36 cellular contexts compared by ENCODE assay signal in genomic region chr16:5220705-5221104, GRCh38.
"Had no signal": no experiment of that assay in that cellular context is flagged by ENCODE, and none has a peak within 500 bp of the region (broad histone marks: within the 10 kb centered on the region; RNA-seq: fewer than 3 reads in every experiment).

No MANE protein-coding gene starts in this region.

- H3K4me3 ChIP-seq: ascending aorta, cardiac muscle cell had no signal

- H3K4me1 Mint-ChIP-seq: activated B cell treated with CpG ODN at 0.5 μM for 24 hours; activated CD4-positive, alpha-beta memory T cell treated with anti-CD3 and anti-CD28 coated beads, Interleukin-2, amount 10 ng/mL, durations not matched to agents 7 days and 5 days; activated CD4-positive, alpha-beta T cell treated with anti-CD3 and anti-CD28 coated beads for 36 hours; activated CD4-positive, alpha-beta T cell treated with anti-CD3 and anti-CD28 coated beads, Interleukin-2, amount 10 ng/mL, durations not matched to agents 7 days and 5 days; activated CD8-positive, alpha-beta memory T cell treated with anti-CD3 and anti-CD28 coated beads, Interleukin-2, amount 10 ng/mL, durations not matched to agents 7 days and 5 days; activated naive CD4-positive, alpha-beta T cell treated with anti-CD3 and anti-CD28 coated beads, Interleukin-2, amount 10 ng/mL, durations not matched to agents 7 days and 5 days; activated naive CD4-positive, alpha-beta T cell treated with anti-CD3 and anti-CD28 coated beads, Interleukin-2, amount 50 U/mL, for 24 hours; activated naive CD8-positive, alpha-beta T cell treated with anti-CD3 and anti-CD28 coated beads, Interleukin-2, amount 10 ng/mL, durations not matched to agents 7 days and 5 days; activated naive CD8-positive, alpha-beta T cell treated with anti-CD3 and anti-CD28 coated beads, Interleukin-2, amount 50 U/mL, for 24 hours; central memory CD8-positive, alpha-beta T cell had no signal

- H3K36me3 ChIP-seq: ascending aorta, cardiac muscle cell had no signal

- H3K4me3 Mint-ChIP-seq: activated B cell treated with CpG ODN at 0.5 μM for 24 hours; activated CD4-positive, alpha-beta memory T cell treated with anti-CD3 and anti-CD28 coated beads, Interleukin-2, amount 10 ng/mL, durations not matched to agents 7 days and 5 days; activated CD4-positive, alpha-beta T cell treated with anti-CD3 and anti-CD28 coated beads for 36 hours; activated CD4-positive, alpha-beta T cell treated with anti-CD3 and anti-CD28 coated beads, Interleukin-2, amount 10 ng/mL, durations not matched to agents 7 days and 5 days; activated CD8-positive, alpha-beta memory T cell treated with anti-CD3 and anti-CD28 coated beads, Interleukin-2, amount 10 ng/mL, durations not matched to agents 7 days and 5 days; activated CD8-positive, alpha-beta T cell treated with anti-CD3 and anti-CD28 coated beads, Interleukin-2, amount 10 ng/mL, durations not matched to agents 7 days and 5 days; activated naive CD4-positive, alpha-beta T cell treated with anti-CD3 and anti-CD28 coated beads, Interleukin-2, amount 10 ng/mL, durations not matched to agents 7 days and 5 days; activated naive CD4-positive, alpha-beta T cell treated with anti-CD3 and anti-CD28 coated beads, Interleukin-2, amount 50 U/mL, for 24 hours; activated naive CD8-positive, alpha-beta T cell; activated naive CD8-positive, alpha-beta T cell treated with anti-CD3 and anti-CD28 coated beads, Interleukin-2, amount 10 ng/mL, durations not matched to agents 7 days and 5 days; activated naive CD8-positive, alpha-beta T cell treated with anti-CD3 and anti-CD28 coated beads, Interleukin-2, amount 50 U/mL, for 24 hours; activated T-cell treated with anti-CD3 and anti-CD28 coated beads, Interleukin-2, amount 50 U/mL, for 24 hours; brain; central memory CD8-positive, alpha-beta T cell; T-helper 1 cell treated with Interleukin-12 subunit alpha and Interleukin-12 subunit beta and Interleukin-4 antibody, amounts not matched to agents 30 μg/mL and 1 μg/mL, for 36 hours; T-helper 2 cell treated with Interferon-gamma antibody and Interleukin-4, amounts not matched to agents 5 μg/mL and 100 μg/mL, for 36 hours had no signal

- H3K4me1 ChIP-seq: ascending aorta had no signal

- ATAC-seq: activated CD4-positive, alpha-beta T cell treated with anti-CD3 and anti-CD28 coated beads for 36 hours; activated CD8-positive, alpha-beta memory T cell treated with anti-CD3 and anti-CD28 coated beads, Interleukin-2, amount 10 ng/mL, durations not matched to agents 7 days and 5 days; activated CD8-positive, alpha-beta T cell treated with anti-CD3 and anti-CD28 coated beads, Interleukin-2, amount 10 ng/mL, durations not matched to agents 7 days and 5 days; activated naive CD8-positive, alpha-beta T cell treated with anti-CD3 and anti-CD28 coated beads, Interleukin-2, amount 50 U/mL, for 24 hours had no signal

- H3K9me3 ChIP-seq: ascending aorta had no signal

- H3K36me3 Mint-ChIP-seq: activated CD8-positive, alpha-beta memory T cell treated with anti-CD3 and anti-CD28 coated beads, Interleukin-2, amount 10 ng/mL, durations not matched to agents 7 days and 5 days; activated naive CD4-positive, alpha-beta T cell treated with anti-CD3 and anti-CD28 coated beads, Interleukin-2, amount 10 ng/mL, durations not matched to agents 7 days and 5 days; activated naive CD4-positive, alpha-beta T cell treated with anti-CD3 and anti-CD28 coated beads, Interleukin-2, amount 50 U/mL, for 24 hours; activated naive CD8-positive, alpha-beta T cell; activated naive CD8-positive, alpha-beta T cell treated with anti-CD3 and anti-CD28 coated beads, Interleukin-2, amount 10 ng/mL, durations not matched to agents 7 days and 5 days; brain had no signal

- H3K27ac ChIP-seq: ascending aorta, cardiac muscle cell, VCaP had no signal

- H3K27ac Mint-ChIP-seq: activated B cell treated with CpG ODN at 0.5 μM for 24 hours; activated CD4-positive, alpha-beta memory T cell treated with anti-CD3 and anti-CD28 coated beads, Interleukin-2, amount 10 ng/mL, durations not matched to agents 7 days and 5 days; activated CD4-positive, alpha-beta T cell treated with anti-CD3 and anti-CD28 coated beads for 36 hours; activated CD4-positive, alpha-beta T cell treated with anti-CD3 and anti-CD28 coated beads, Interleukin-2, amount 10 ng/mL, durations not matched to agents 7 days and 5 days; activated CD8-positive, alpha-beta memory T cell treated with anti-CD3 and anti-CD28 coated beads, Interleukin-2, amount 10 ng/mL, durations not matched to agents 7 days and 5 days; activated CD8-positive, alpha-beta T cell treated with anti-CD3 and anti-CD28 coated beads, Interleukin-2, amount 10 ng/mL, durations not matched to agents 7 days and 5 days; activated naive CD4-positive, alpha-beta T cell treated with anti-CD3 and anti-CD28 coated beads, Interleukin-2, amount 10 ng/mL, durations not matched to agents 7 days and 5 days; activated naive CD4-positive, alpha-beta T cell treated with anti-CD3 and anti-CD28 coated beads, Interleukin-2, amount 50 U/mL, for 24 hours; activated naive CD8-positive, alpha-beta T cell; activated naive CD8-positive, alpha-beta T cell treated with anti-CD3 and anti-CD28 coated beads, Interleukin-2, amount 10 ng/mL, durations not matched to agents 7 days and 5 days; activated naive CD8-positive, alpha-beta T cell treated with anti-CD3 and anti-CD28 coated beads, Interleukin-2, amount 50 U/mL, for 24 hours; activated T-cell treated with anti-CD3 and anti-CD28 coated beads, Interleukin-2, amount 50 U/mL, for 24 hours; activated T-helper 2 cell treated with anti-CD3 and anti-CD28 coated beads, Interferon-gamma antibody, Interleukin-2, Interleukin-4, amounts not matched to agents 10 μg/mL and 5 μg/mL and 100 μg/mL, durations not matched to agents 14 hours and 24 hours and 36 hours; brain; T-helper 1 cell treated with Interleukin-12 subunit alpha and Interleukin-12 subunit beta and Interleukin-4 antibody, amounts not matched to agents 30 μg/mL and 1 μg/mL, for 36 hours; T-helper 2 cell treated with Interferon-gamma antibody and Interleukin-4, amounts not matched to agents 5 μg/mL and 100 μg/mL, for 36 hours had no signal

- H3K27me3 Mint-ChIP-seq: activated CD4-positive, alpha-beta memory T cell treated with anti-CD3 and anti-CD28 coated beads, Interleukin-2, amount 10 ng/mL, durations not matched to agents 7 days and 5 days had no signal

- H3K27me3 ChIP-seq: ascending aorta, cardiac muscle cell had no signal

- H3K9me3 Mint-ChIP-seq: activated B cell treated with CpG ODN at 0.5 μM for 24 hours; activated CD4-positive, alpha-beta memory T cell treated with anti-CD3 and anti-CD28 coated beads, Interleukin-2, amount 10 ng/mL, durations not matched to agents 7 days and 5 days; activated CD4-positive, alpha-beta T cell treated with anti-CD3 and anti-CD28 coated beads, Interleukin-2, amount 10 ng/mL, durations not matched to agents 7 days and 5 days; activated naive CD4-positive, alpha-beta T cell treated with anti-CD3 and anti-CD28 coated beads, Interleukin-2, amount 10 ng/mL, durations not matched to agents 7 days and 5 days; activated naive CD4-positive, alpha-beta T cell treated with anti-CD3 and anti-CD28 coated beads, Interleukin-2, amount 50 U/mL, for 24 hours; activated naive CD8-positive, alpha-beta T cell treated with anti-CD3 and anti-CD28 coated beads, Interleukin-2, amount 10 ng/mL, durations not matched to agents 7 days and 5 days; activated naive CD8-positive, alpha-beta T cell treated with anti-CD3 and anti-CD28 coated beads, Interleukin-2, amount 50 U/mL, for 24 hours; activated T-cell treated with anti-CD3 and anti-CD28 coated beads, Interleukin-2, amount 50 U/mL, for 24 hours; activated T-helper 2 cell treated with anti-CD3 and anti-CD28 coated beads, Interferon-gamma antibody, Interleukin-2, Interleukin-4, amounts not matched to agents 10 μg/mL and 5 μg/mL and 100 μg/mL, durations not matched to agents 14 hours and 24 hours and 36 hours; central memory CD8-positive, alpha-beta T cell; T-helper 1 cell treated with Interleukin-12 subunit alpha and Interleukin-12 subunit beta and Interleukin-4 antibody, amounts not matched to agents 30 μg/mL and 1 μg/mL, for 36 hours; T-helper 2 cell treated with Interferon-gamma antibody and Interleukin-4, amounts not matched to agents 5 μg/mL and 100 μg/mL, for 36 hours had no signal

- DNase-seq: activated B cell treated with CpG ODN at 0.5 μM for 24 hours; activated CD4-positive, alpha-beta memory T cell treated with anti-CD3 and anti-CD28 coated beads, Interleukin-2, amount 10 ng/mL, durations not matched to agents 7 days and 5 days; activated CD4-positive, alpha-beta T cell treated with anti-CD3 and anti-CD28 coated beads for 1 hour; activated CD4-positive, alpha-beta T cell treated with anti-CD3 and anti-CD28 coated beads for 36 hours; activated CD4-positive, alpha-beta T cell treated with anti-CD3 and anti-CD28 coated beads for 48 hours; activated CD4-positive, alpha-beta T cell treated with anti-CD3 and anti-CD28 coated beads, Interleukin-2, amount 10 ng/mL, durations not matched to agents 7 days and 5 days; activated CD4-positive, alpha-beta T cell treated with anti-CD3 and anti-CD28 coated beads, Interleukin-2, amount 50 U/mL, for 48 hours; activated CD8-positive, alpha-beta memory T cell treated with anti-CD3 and anti-CD28 coated beads for 24 hours; activated CD8-positive, alpha-beta memory T cell treated with anti-CD3 and anti-CD28 coated beads, Interleukin-2, amount 10 ng/mL, durations not matched to agents 7 days and 5 days; activated CD8-positive, alpha-beta memory T cell treated with anti-CD3 and anti-CD28 coated beads, Interleukin-2, amount 50 U/mL, for 48 hours; activated CD8-positive, alpha-beta T cell treated with anti-CD3 and anti-CD28 coated beads, Interleukin-2, amount 10 ng/mL, durations not matched to agents 7 days and 5 days; activated effector memory CD4-positive, alpha-beta T cell treated with Interleukin-2 at 50 U/mL for 16 hours; activated gamma-delta T cell; activated naive CD4-positive, alpha-beta T cell treated with anti-CD3 and anti-CD28 coated beads, Interleukin-2, amount 10 ng/mL, durations not matched to agents 7 days and 5 days; activated naive CD4-positive, alpha-beta T cell treated with Interleukin-2 at 50 U/mL for 16 hours; activated naive CD8-positive, alpha-beta T cell treated with anti-CD3 and anti-CD28 coated beads, Interleukin-2, amount 10 ng/mL, durations not matched to agents 7 days and 5 days; activated naive CD8-positive, alpha-beta T cell treated with anti-CD3 and anti-CD28 coated beads, Interleukin-2, amount 50 U/mL, for 24 hours; activated T-cell treated with anti-CD3 and anti-CD28 coated beads, Interleukin-2, amount 50 U/mL, for 24 hours; activated T-cell treated with anti-CD3 and anti-CD28 coated beads, Interleukin-2, amount 50 U/mL, for 48 hours; amygdala; anterior cingulate cortex; caudate nucleus; cerebellar nuclear complex; T-helper 1 cell; T-helper 2 cell; T-helper 9 cell had no signal
